8 cellular contexts compared by ENCODE assay signal in genomic region chr16:87955302-87956168, GRCh38. TPM values are rescaled to one million over a fixed set of nuclear protein-coding genes. Genes with fewer than 3 reads are reported as not detected.
A peak's percentile ranks its signal among the peaks of the same experiment; 100 is the strongest.
DNase-seq lines count a peak whose midpoint lies in the region; ATAC-seq and TF ChIP-seq lines count a peak whose summit lies in the region.

No MANE protein-coding gene starts in this region.

- H3K4me1 ChIP-seq in hepatocyte (ENCODE audit: insufficient read depth): peaks cover 26% of the 10 kb centered on the region
- H3K4me1 ChIP-seq in uterus: peaks cover 0 to 3% of the 10 kb centered on the region in 2 donors
- H3K4me1 ChIP-seq in ascending aorta: peaks cover 0 to 9% of the 10 kb centered on the region in 2 donors

- H3K4me3 ChIP-seq in hepatocyte (no peak overlapping the region), uterus (no peak overlapping the region), ascending aorta (no peak overlapping the region)

- no peak for TF ChIP-seq POLR2A in uterus (IDR thresholded peaks at IDR 0.05)

- no peak for DNase-seq in activated T-cell treated with anti-CD3 and anti-CD28 coated beads, Interleukin-2, amount 50 U/mL, for 24 hours
- DNase-seq in activated T-cell treated with anti-CD3 and anti-CD28 coated beads for 4 hours: no peak
- no peak for DNase-seq in activated T-helper 1 cell treated with anti-CD3 and anti-CD28 coated beads, Interleukin-12 subunit alpha, Interleukin-12 subunit beta, Interleukin-2, Interleukin-4 antibody, amounts not matched to agents 30 ng/mL and 10 ng/mL and 1 ng/mL, durations not matched to agents 14 hours and 24 hours and 36 hours (ENCODE audit: low spot score)
- DNase-seq in hepatocyte (ENCODE audit: low spot score): no peak
- no peak for DNase-seq in substantia nigra (lab: John Stamatoyannopoulos, UW)
- DNase-seq in uterus: no peak
- DNase-seq in ascending aorta (ENCODE audit: low spot score in 2 of 2): no peak

- H3K27me3 ChIP-seq in hepatocyte (no peaks in the 10 kb centered on the region), uterus (no peaks in the 10 kb centered on the region), ascending aorta (no peaks in the 10 kb centered on the region)

- H3K9me3 Mint-ChIP-seq in activated T-cell treated with anti-CD3 and anti-CD28 coated beads, Interleukin-2, amount 50 U/mL, for 24 hours: no peaks in the 10 kb centered on the region
- no peaks in the 10 kb centered on the region for H3K9me3 Mint-ChIP-seq in activated T-helper 1 cell treated with anti-CD3 and anti-CD28 coated beads, Interleukin-12 subunit alpha, Interleukin-12 subunit beta, Interleukin-2, Interleukin-4 antibody, amounts not matched to agents 30 ng/mL and 10 ng/mL and 1 ng/mL, durations not matched to agents 14 hours and 24 hours and 36 hours

- no peak overlapping the region for H2AFZ ChIP-seq in hepatocyte

- peaks cover 90% of the 10 kb centered on the region for H3K79me2 ChIP-seq in hepatocyte

- no peak for ATAC-seq in GM19023 (IDR thresholded peaks at IDR 0.05; ENCODE audit: unreplicated experiment)

- H3K4me3 Mint-ChIP-seq in activated T-cell treated with anti-CD3 and anti-CD28 coated beads, Interleukin-2, amount 50 U/mL, for 24 hours: peak overlapping the region; percentile 81
- peak overlapping the region; percentile 78 for H3K4me3 Mint-ChIP-seq in activated T-helper 1 cell treated with anti-CD3 and anti-CD28 coated beads, Interleukin-12 subunit alpha, Interleukin-12 subunit beta, Interleukin-2, Interleukin-4 antibody, amounts not matched to agents 30 ng/mL and 10 ng/mL and 1 ng/mL, durations not matched to agents 14 hours and 24 hours and 36 hours

- H3K9me3 ChIP-seq in hepatocyte (ENCODE audit: low read depth) (no peaks in the 10 kb centered on the region), uterus (no peaks in the 10 kb centered on the region), ascending aorta (no peaks in the 10 kb centered on the region)

- TF ChIP-seq CTCF in hepatocyte (IDR thresholded peaks at IDR 0.05; ENCODE audit: poor library complexity) (no peak), uterus (IDR thresholded peaks at IDR 0.05) (no peak), ascending aorta (IDR thresholded peaks at IDR 0.05) (no peak)

- H3K27ac ChIP-seq in hepatocyte (peak overlapping the region; percentile 86), substantia nigra (ENCODE audit: low read depth, low read length, poor library complexity, severe bottlenecking) (peak overlapping the region; percentile 60), uterus (no peak overlapping the region), ascending aorta (peak overlapping the region in 1 of 2 donors; percentile 97)

- H3K36me3 ChIP-seq in hepatocyte (replicated peaks; ENCODE audit: insufficient read depth, low read depth) (no peaks in the 10 kb centered on the region), uterus (no peaks in the 10 kb centered on the region), ascending aorta (peaks cover 0 to 12% of the 10 kb centered on the region in 2 donors)

- no peaks in the 10 kb centered on the region for H3K27me3 Mint-ChIP-seq in activated T-cell treated with anti-CD3 and anti-CD28 coated beads, Interleukin-2, amount 50 U/mL, for 24 hours
- H3K27me3 Mint-ChIP-seq in activated T-helper 1 cell treated with anti-CD3 and anti-CD28 coated beads, Interleukin-12 subunit alpha, Interleukin-12 subunit beta, Interleukin-2, Interleukin-4 antibody, amounts not matched to agents 30 ng/mL and 10 ng/mL and 1 ng/mL, durations not matched to agents 14 hours and 24 hours and 36 hours (ENCODE audit: insufficient read depth): no peaks in the 10 kb centered on the region

- H3K4me2 ChIP-seq in hepatocyte: peak overlapping the region; percentile 69

- peaks cover 3% of the 10 kb centered on the region for H4K20me1 ChIP-seq in hepatocyte (ENCODE audit: insufficient read depth, poor library complexity, severe bottlenecking)

- H3K27ac Mint-ChIP-seq in activated T-cell treated with anti-CD3 and anti-CD28 coated beads, Interleukin-2, amount 50 U/mL, for 24 hours: peak overlapping the region; percentile 99
- H3K27ac Mint-ChIP-seq in activated T-helper 1 cell treated with anti-CD3 and anti-CD28 coated beads, Interleukin-12 subunit alpha, Interleukin-12 subunit beta, Interleukin-2, Interleukin-4 antibody, amounts not matched to agents 30 ng/mL and 10 ng/mL and 1 ng/mL, durations not matched to agents 14 hours and 24 hours and 36 hours: peak overlapping the region; percentile 98

- peaks cover 67% of the 10 kb centered on the region for H3K36me3 Mint-ChIP-seq in activated T-cell treated with anti-CD3 and anti-CD28 coated beads, Interleukin-2, amount 50 U/mL, for 24 hours (ENCODE audit: low read depth)
- H3K36me3 Mint-ChIP-seq in activated T-helper 1 cell treated with anti-CD3 and anti-CD28 coated beads, Interleukin-12 subunit alpha, Interleukin-12 subunit beta, Interleukin-2, Interleukin-4 antibody, amounts not matched to agents 30 ng/mL and 10 ng/mL and 1 ng/mL, durations not matched to agents 14 hours and 24 hours and 36 hours (ENCODE audit: low read depth): peaks cover 27% of the 10 kb centered on the region

- H3K9me2 ChIP-seq in hepatocyte (replicated peaks; ENCODE audit: insufficient read depth): no peaks in the 10 kb centered on the region

- intact Hi-C loops in activated T-helper 1 cell treated with anti-CD3 and anti-CD28 coated beads, Interleukin-12 subunit alpha, Interleukin-12 subunit beta, Interleukin-2, Interleukin-4 antibody, amounts not matched to agents 30 ng/mL and 10 ng/mL and 1 ng/mL, durations not matched to agents 14 hours and 24 hours and 36 hours (cut with micrococcal nuclease): loop anchor here (1.0 to 10.0 kb wide), 5 partner anchors 26 to 749 kb away; partner anchors contain the start of genes CTU2 and RNF166
- intact Hi-C loops in uterus (cut with DNase I; ENCODE audit: low total_unique reads) (no loop called here), ascending aorta (cut with DNase I) (no loop called here)

- WGBS in hepatocyte (ENCODE audit: low lambda C conversion rate, missing lambda C conversion rate): 89% methylated on average over 20 of the region's 20 CpGs

- H3K4me1 Mint-ChIP-seq in activated T-cell treated with anti-CD3 and anti-CD28 coated beads, Interleukin-2, amount 50 U/mL, for 24 hours (ENCODE audit: low read depth): peaks cover 87% of the 10 kb centered on the region
- H3K4me1 Mint-ChIP-seq in activated T-helper 1 cell treated with anti-CD3 and anti-CD28 coated beads, Interleukin-12 subunit alpha, Interleukin-12 subunit beta, Interleukin-2, Interleukin-4 antibody, amounts not matched to agents 30 ng/mL and 10 ng/mL and 1 ng/mL, durations not matched to agents 14 hours and 24 hours and 36 hours (ENCODE audit: low read depth): peaks cover 62% of the 10 kb centered on the region

RNA-seq across cellular contexts. Expression of gene BANP, which starts 4.3 kb away (rescaled TPM):
- total RNA-seq in activated T-helper 1 cell treated with anti-CD3 and anti-CD28 coated beads, Interleukin-12 subunit alpha, Interleukin-12 subunit beta, Interleukin-2, Interleukin-4 antibody, amounts not matched to agents 30 ng/mL and 10 ng/mL and 1 ng/mL, durations not matched to agents 14 hours and 24 hours and 36 hours: 35.4 and 35.5 TPM in 2 replicates
- 17.9 and 23.8 TPM in 2 replicates for total RNA-seq in hepatocyte
- polyA plus RNA-seq in hepatocyte: 17.3 and 22.8 TPM in 2 replicates
- total RNA-seq in uterus: 10 to 100 TPM in 3 of 4 donors, 1 to 10 TPM in 1; 7.4 to 45.5 (median 20.3) TPM
- total RNA-seq in ascending aorta: 23.4 TPM

RNA-seq across cellular contexts. Expression of gene CA5A, which starts 19.2 kb away (rescaled TPM):
- 0.13 TPM in 1 of 2 replicates, not detected in the other for total RNA-seq in activated T-helper 1 cell treated with anti-CD3 and anti-CD28 coated beads, Interleukin-12 subunit alpha, Interleukin-12 subunit beta, Interleukin-2, Interleukin-4 antibody, amounts not matched to agents 30 ng/mL and 10 ng/mL and 1 ng/mL, durations not matched to agents 14 hours and 24 hours and 36 hours
- total RNA-seq in hepatocyte: 1.7 and 1.9 TPM in 2 replicates
- polyA plus RNA-seq in hepatocyte: 0.91 and 1.0 TPM in 2 replicates
- not detected for total RNA-seq in uterus
- total RNA-seq in ascending aorta: not detected

Comparison
In these comparisons a context has a peak if more than half of its experiments do, and no peak if none do; other contexts are left out.
1. H3K27ac ChIP-seq: peak in hepatocyte (single experiment) and substantia nigra (single experiment); none in uterus (0 of 2).